ENCODE assay signal across 18 cellular contexts in genomic region chr18:44143054-44143453, GRCh38.
DNase-seq lines count a peak whose midpoint lies in the region; ATAC-seq, FAIRE-seq and TF ChIP-seq lines count a peak whose summit lies in the region.
"Had no signal": no experiment of that assay in that cellular context is flagged by ENCODE, and none has a peak within 500 bp of the region (broad histone marks: within the 10 kb centered on the region; RNA-seq: fewer than 3 reads in every experiment).

No MANE protein-coding gene starts in this region.

- H3K9ac ChIP-seq in astrocyte (ENCODE audit: low read length), result no peak overlapping the region

- DNase-seq in RCC 7860 (ENCODE audit: low spot score), result peak; percentile 65
- DNase-seq in astrocyte (ENCODE audit: low read depth), result peak; percentile 69
- peak; percentile 75 for DNase-seq in kidney tubule cell (ENCODE audit: low spot score)
- DNase-seq in progenitor cell of endocrine pancreas (ENCODE audit: low spot score, unreplicated experiment), result no peak
- no peak for DNase-seq in NCI-H2227 (lab: John Stamatoyannopoulos, UW; ENCODE audit: unreplicated experiment)
- no peak for DNase-seq in activated T-cell treated with anti-CD3 and anti-CD28 coated beads for 4 hours
- no peak for DNase-seq in activated CD8-positive, alpha-beta T cell treated with anti-CD3 and anti-CD28 coated beads for 36 hours
- DNase-seq: BE2C; CD8-positive, alpha-beta T cell; COR-L47; DMS53; GF-D8; HCEC 1CT; HFFc6 had no signal

- intact Hi-C loops in activated CD8-positive, alpha-beta T cell treated with anti-CD3 and anti-CD28 coated beads for 36 hours (cut with micrococcal nuclease), result no loop called here

- no peaks in the 10 kb centered on the region for H3K9me3 ChIP-seq in astrocyte (ENCODE audit: insufficient read depth, low read depth, low read length)
- H3K9me3 ChIP-seq: BE2C had no signal

- H3K27ac ChIP-seq in astrocyte (ENCODE audit: low read depth, low read length), result no peak overlapping the region
- H3K27ac ChIP-seq: C4-2B had no signal

- no peaks in the 10 kb centered on the region for H4K20me1 ChIP-seq in astrocyte (ENCODE audit: insufficient read depth, low read length)

- no peak overlapping the region for H3K4me3 ChIP-seq in astrocyte (ENCODE audit: insufficient read depth, low read depth, low read length)

- H3K4me3 Mint-ChIP-seq in astrocyte (ENCODE audit: unreplicated experiment) (no peak overlapping the region), progenitor cell of endocrine pancreas (ENCODE audit: low read depth) (no peak overlapping the region)
- no peak overlapping the region for H3K4me3 Mint-ChIP-seq in activated CD8-positive, alpha-beta T cell treated with anti-CD3 and anti-CD28 coated beads for 36 hours
- H3K4me3 Mint-ChIP-seq: CD8-positive, alpha-beta T cell; HFFc6; IgD-negative memory B cell had no signal

- H3K9me3 Mint-ChIP-seq in astrocyte (ENCODE audit: unreplicated experiment) (no peaks in the 10 kb centered on the region), progenitor cell of endocrine pancreas (ENCODE audit: low read depth) (no peaks in the 10 kb centered on the region)
- no peaks in the 10 kb centered on the region for H3K9me3 Mint-ChIP-seq in activated CD8-positive, alpha-beta T cell treated with anti-CD3 and anti-CD28 coated beads for 36 hours
- H3K9me3 Mint-ChIP-seq: CD8-positive, alpha-beta T cell; IgD-negative memory B cell had no signal

- H3K36me3 Mint-ChIP-seq in astrocyte (ENCODE audit: low read depth, unreplicated experiment) (no peaks in the 10 kb centered on the region), progenitor cell of endocrine pancreas (ENCODE audit: insufficient read depth) (no peaks in the 10 kb centered on the region)
- no peaks in the 10 kb centered on the region for H3K36me3 Mint-ChIP-seq in activated CD8-positive, alpha-beta T cell treated with anti-CD3 and anti-CD28 coated beads for 36 hours (ENCODE audit: low read depth)
- H3K36me3 Mint-ChIP-seq: CD8-positive, alpha-beta T cell; IgD-negative memory B cell had no signal

- H3K27ac Mint-ChIP-seq in astrocyte (ENCODE audit: unreplicated experiment), result no peak overlapping the region
- H3K27ac Mint-ChIP-seq in progenitor cell of endocrine pancreas, result peak overlapping the region; percentile 26
- no peak overlapping the region for H3K27ac Mint-ChIP-seq in activated CD8-positive, alpha-beta T cell treated with anti-CD3 and anti-CD28 coated beads for 36 hours
- H3K27ac Mint-ChIP-seq: CD8-positive, alpha-beta T cell; HFFc6; IgD-negative memory B cell had no signal

- no peak for ATAC-seq in HG02938 (IDR thresholded peaks at IDR 0.05; ENCODE audit: unreplicated experiment)
- no peak for ATAC-seq in activated CD8-positive, alpha-beta T cell treated with anti-CD3 and anti-CD28 coated beads for 36 hours
- ATAC-seq: CD8-positive, alpha-beta T cell had no signal

- POLR2A ChIA-PET in activated CD8-positive, alpha-beta T cell treated with anti-CD3 and anti-CD28 coated beads for 36 hours (lab: Charles Lee), result no interaction called here

- no peak overlapping the region for H3K4me2 ChIP-seq in astrocyte (ENCODE audit: low read length)

- H3K4me1 ChIP-seq in astrocyte (ENCODE audit: insufficient read depth, low read length), result no peaks in the 10 kb centered on the region
- H3K4me1 ChIP-seq: BE2C had no signal

- H2AFZ ChIP-seq in astrocyte (ENCODE audit: low read depth, low read length), result no peak overlapping the region

- no peak for TF ChIP-seq CTCF in astrocyte (IDR thresholded peaks at IDR 0.05; ENCODE audit: insufficient read depth, low read depth, low read length)
- TF ChIP-seq CTCF in progenitor cell of endocrine pancreas (IDR thresholded peaks at IDR 0.05; ENCODE audit: unreplicated experiment), result no peak
- TF ChIP-seq CTCF in activated CD8-positive, alpha-beta T cell treated with anti-CD3 and anti-CD28 coated beads for 36 hours (IDR thresholded peaks at IDR 0.05), result no peak

- H3K79me2 ChIP-seq in astrocyte (ENCODE audit: insufficient read depth, low read length), result no peaks in the 10 kb centered on the region

- CTCF ChIA-PET in activated CD8-positive, alpha-beta T cell treated with anti-CD3 and anti-CD28 coated beads for 36 hours (lab: Charles Lee), result no interaction called here

- H3K36me3 ChIP-seq in astrocyte (ENCODE audit: insufficient read depth, low read length), result no peaks in the 10 kb centered on the region
- H3K36me3 ChIP-seq: BE2C had no signal

- no peaks in the 10 kb centered on the region for H3K27me3 Mint-ChIP-seq in astrocyte (ENCODE audit: low read depth, unreplicated experiment)
- no peaks in the 10 kb centered on the region for H3K27me3 Mint-ChIP-seq in progenitor cell of endocrine pancreas
- H3K27me3 Mint-ChIP-seq in activated CD8-positive, alpha-beta T cell treated with anti-CD3 and anti-CD28 coated beads for 36 hours, result peaks cover 2% of the 10 kb centered on the region
- H3K27me3 Mint-ChIP-seq: IgD-negative memory B cell had no signal

- H3K27me3 ChIP-seq in astrocyte (ENCODE audit: insufficient read depth, low read length), result no peaks in the 10 kb centered on the region
- H3K27me3 ChIP-seq: BE2C had no signal

- H3K4me1 Mint-ChIP-seq in astrocyte (ENCODE audit: low read depth, unreplicated experiment), result peaks cover 3% of the 10 kb centered on the region
- H3K4me1 Mint-ChIP-seq in progenitor cell of endocrine pancreas (ENCODE audit: low read depth), result peaks cover 9% of the 10 kb centered on the region
- H3K4me1 Mint-ChIP-seq in activated CD8-positive, alpha-beta T cell treated with anti-CD3 and anti-CD28 coated beads for 36 hours (ENCODE audit: low read depth), result no peaks in the 10 kb centered on the region
- H3K4me1 Mint-ChIP-seq: IgD-negative memory B cell had no signal

- FAIRE-seq in RCC 7860 (lab: Jason Lieb, UNC) (peak; percentile 96), astrocyte (lab: Jason Lieb, UNC) (no peak)
- FAIRE-seq: A204.1 had no signal

Comparison
In these comparisons a context has a peak if more than half of its experiments do, and no peak if none do; other contexts are left out.
1. DNase-seq: peak in RCC 7860 (single experiment), astrocyte (single experiment) and kidney tubule cell (single experiment); none in progenitor cell of endocrine pancreas (single experiment), NCI-H2227 (single experiment), activated T-cell treated with anti-CD3 and anti-CD28 coated beads for 4 hours (single experiment) and activated CD8-positive, alpha-beta T cell treated with anti-CD3 and anti-CD28 coated beads for 36 hours (single experiment).